7 cellular contexts compared by ENCODE assay signal in genomic region chr5:170739446-170739845, GRCh38. TPM values are rescaled to one million over a fixed set of nuclear protein-coding genes. Genes with fewer than 3 reads are reported as not detected.
"Had no signal": no experiment of that assay in that cellular context is flagged by ENCODE, and none has a peak within 500 bp of the region (broad histone marks: within the 10 kb centered on the region; RNA-seq: fewer than 3 reads in every experiment).

No MANE protein-coding gene starts in this region.

- FAIRE-seq: H54, HTR-8/SVneo, K562 had no signal

- H3K4me3 ChIP-seq: GM23248, K562 had no signal

- H3K27ac ChIP-seq: GM23248 had no signal

- H3K9ac ChIP-seq: GM23248 had no signal

- H2AFZ ChIP-seq: GM23248 had no signal

- ATAC-seq: K562 had no signal

- DNase-seq: GM23248, GOT3, HCEC 1CT, IMR-90 had no signal

RNA-seq across cellular contexts. Expression of gene GABRP, which starts 44.1 kb away (rescaled TPM):
- total RNA-seq: GM23248, IMR-90, K562 had no signal
- polyA plus RNA-seq: GM23248, IMR-90, K562 had no signal
